16 cellular contexts compared by ENCODE assay signal in the genomic region with DNA sequence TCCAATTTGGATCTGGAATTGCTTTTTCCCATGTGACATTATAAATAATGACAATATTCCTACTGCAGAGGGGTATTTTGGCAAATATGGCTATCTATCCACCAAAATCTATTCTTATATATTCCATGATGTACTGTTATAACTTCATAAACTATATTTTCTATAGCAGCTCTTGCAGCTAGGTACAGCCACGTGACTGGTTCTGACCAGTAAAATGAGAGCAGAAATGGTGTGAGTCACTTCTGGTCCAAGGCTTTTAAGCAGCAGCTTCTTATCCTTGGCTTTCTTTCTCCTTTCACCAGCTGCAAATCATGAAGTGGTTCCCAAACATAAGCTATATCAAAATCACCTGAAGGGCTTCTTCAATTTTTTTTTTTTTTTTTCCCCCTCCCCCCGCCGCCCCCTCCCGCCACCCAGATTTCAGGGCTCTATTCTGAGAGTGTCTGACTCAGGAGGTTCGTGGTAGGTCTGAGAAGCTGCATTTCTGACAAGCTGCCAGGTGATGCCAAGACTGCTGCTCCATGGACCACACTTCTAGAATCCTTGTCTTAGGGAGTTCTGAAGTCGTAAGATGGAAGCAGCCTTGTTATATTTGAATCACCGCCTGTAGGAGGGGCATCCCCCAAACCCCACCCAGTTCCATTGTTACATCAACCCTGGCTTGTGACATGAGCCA.
DNase-seq lines count a peak whose midpoint lies in the region; ATAC-seq and TF ChIP-seq lines count a peak whose summit lies in the region.
"Had no signal": no experiment of that assay in that cellular context is flagged by ENCODE, and none has a peak within 500 bp of the region (broad histone marks: within the 10 kb centered on the region; RNA-seq: fewer than 3 reads in every experiment).

No MANE protein-coding gene starts in this region.

- no peaks in the 10 kb centered on the region for H3K9me3 Mint-ChIP-seq in activated T-cell treated with anti-CD3 and anti-CD28 coated beads, Interleukin-2, amount 50 U/mL, for 72 hours
- no peaks in the 10 kb centered on the region for H3K9me3 Mint-ChIP-seq in stimulated activated memory B cell treated with anti-CD40 and anti-IgM and Interleukin-4, amounts not matched to agents 10 μg/mL and 1 μg/mL and 100 μg/mL, for 72 hours

- H3K4me1 ChIP-seq in sigmoid colon (no peaks in the 10 kb centered on the region), heart left ventricle (no peaks in the 10 kb centered on the region)
- H3K4me1 ChIP-seq: Caco-2 had no signal

- no peaks in the 10 kb centered on the region for H3K27me3 Mint-ChIP-seq in activated T-cell treated with anti-CD3 and anti-CD28 coated beads, Interleukin-2, amount 50 U/mL, for 72 hours (ENCODE audit: low read depth)
- no peaks in the 10 kb centered on the region for H3K27me3 Mint-ChIP-seq in stimulated activated memory B cell treated with anti-CD40 and anti-IgM and Interleukin-4, amounts not matched to agents 10 μg/mL and 1 μg/mL and 100 μg/mL, for 72 hours

- no peak overlapping the region for H3K4me3 ChIP-seq in fibroblast of mammary gland (ENCODE audit: control insufficient read depth, low read depth, low read length)
- H3K4me3 ChIP-seq in sigmoid colon, result no peak overlapping the region
- H3K4me3 ChIP-seq in heart left ventricle, result no peak overlapping the region
- H3K4me3 ChIP-seq: MG63 had no signal

- TF ChIP-seq EP300 in sigmoid colon (IDR thresholded peaks at IDR 0.05), result no peak

- intact Hi-C loops in sigmoid colon (cut with DNase I) (loop anchor here (2.0 kb wide), 1 partner anchor 46 kb away; no protein-coding TSS in a partner anchor), heart left ventricle (cut with DNase I) (no loop called here)

- no peak overlapping the region for H3K27ac ChIP-seq in sigmoid colon
- H3K27ac ChIP-seq in heart left ventricle, result no peak overlapping the region
- H3K27ac ChIP-seq: HL-60 had no signal

- 88 to 93% methylated on average over 7 of the region's 7 CpGs for WGBS in sigmoid colon, 2 donors
- 86 to 91% (median 87%) methylated on average over 7 of the region's 7 CpGs for WGBS in heart left ventricle, 4 donors

- no peak overlapping the region for H3K27ac Mint-ChIP-seq in activated T-cell treated with anti-CD3 and anti-CD28 coated beads, Interleukin-2, amount 50 U/mL, for 72 hours
- no peak overlapping the region for H3K27ac Mint-ChIP-seq in stimulated activated memory B cell treated with anti-CD40 and anti-IgM and Interleukin-4, amounts not matched to agents 10 μg/mL and 1 μg/mL and 100 μg/mL, for 72 hours

- H3K27me3 ChIP-seq in sigmoid colon (no peaks in the 10 kb centered on the region), heart left ventricle (no peaks in the 10 kb centered on the region)
- H3K27me3 ChIP-seq: MG63 had no signal

- H3K36me3 ChIP-seq in sigmoid colon (no peaks in the 10 kb centered on the region), heart left ventricle (no peaks in the 10 kb centered on the region)
- H3K36me3 ChIP-seq: MG63 had no signal

- no peaks in the 10 kb centered on the region for H3K36me3 Mint-ChIP-seq in activated T-cell treated with anti-CD3 and anti-CD28 coated beads, Interleukin-2, amount 50 U/mL, for 72 hours (ENCODE audit: insufficient read depth in 2 of 2)
- H3K36me3 Mint-ChIP-seq in stimulated activated memory B cell treated with anti-CD40 and anti-IgM and Interleukin-4, amounts not matched to agents 10 μg/mL and 1 μg/mL and 100 μg/mL, for 72 hours, result no peaks in the 10 kb centered on the region

- no peak overlapping the region for H3K4me3 Mint-ChIP-seq in activated T-cell treated with anti-CD3 and anti-CD28 coated beads, Interleukin-2, amount 50 U/mL, for 72 hours
- no peak overlapping the region for H3K4me3 Mint-ChIP-seq in stimulated activated memory B cell treated with anti-CD40 and anti-IgM and Interleukin-4, amounts not matched to agents 10 μg/mL and 1 μg/mL and 100 μg/mL, for 72 hours

- DNase-seq in activated T-cell treated with anti-CD3 and anti-CD28 coated beads, Interleukin-2, amount 50 U/mL, for 72 hours, result peak in 1 of 2 donors; percentile 1
- DNase-seq in activated T-cell treated with anti-CD3 and anti-CD28 coated beads for 4 hours (no peak), RKO (ENCODE audit: low spot score) (peak; percentile 10), fibroblast of mammary gland (ENCODE audit: low read depth) (peak; percentile 26), sigmoid colon (no peak), heart left ventricle (no peak), iPS-NIHi11 (ENCODE audit: low spot score) (no peak)
- DNase-seq: Caco-2, KG1, MG63, NCI-H1105, NCI-H187, NCI-H2171, NCI-H510A treated with DMSO at 0.1 percent for 48 hours had no signal

- no peaks in the 10 kb centered on the region for H3K4me1 Mint-ChIP-seq in activated T-cell treated with anti-CD3 and anti-CD28 coated beads, Interleukin-2, amount 50 U/mL, for 72 hours (ENCODE audit: low read depth)
- no peaks in the 10 kb centered on the region for H3K4me1 Mint-ChIP-seq in stimulated activated memory B cell treated with anti-CD40 and anti-IgM and Interleukin-4, amounts not matched to agents 10 μg/mL and 1 μg/mL and 100 μg/mL, for 72 hours

- TF ChIP-seq POLR2A in sigmoid colon (IDR thresholded peaks at IDR 0.05) (no peak), heart left ventricle (IDR thresholded peaks at IDR 0.05) (no peak)

- H3K9me3 ChIP-seq in sigmoid colon, result no peaks in the 10 kb centered on the region
- no peaks in the 10 kb centered on the region for H3K9me3 ChIP-seq in heart left ventricle
- H3K9me3 ChIP-seq: Caco-2, MG63 had no signal

- ATAC-seq in activated T-cell treated with anti-CD3 and anti-CD28 coated beads, Interleukin-2, amount 50 U/mL, for 72 hours (replicated peaks in 1 of 2), result peak; percentile 31 to 43
- peak; percentile 25 for ATAC-seq in stimulated activated memory B cell treated with anti-CD40 and anti-IgM and Interleukin-4, amounts not matched to agents 10 μg/mL and 1 μg/mL and 100 μg/mL, for 72 hours
- no peak for ATAC-seq in heart left ventricle

- TF ChIP-seq CTCF in fibroblast of mammary gland (conservative IDR thresholded peaks at IDR 0.05; ENCODE audit: control insufficient read depth, insufficient read depth, low read depth, low read length) (no peak), sigmoid colon (IDR thresholded peaks at IDR 0.05) (no peak), heart left ventricle (IDR thresholded peaks at IDR 0.05) (no peak)

Comparison
In these comparisons a context has a peak if more than half of its experiments do, and no peak if none do; other contexts are left out.
1. ATAC-seq: peak in activated T-cell treated with anti-CD3 and anti-CD28 coated beads, Interleukin-2, amount 50 U/mL, for 72 hours (2 of 2) and stimulated activated memory B cell treated with anti-CD40 and anti-IgM and Interleukin-4, amounts not matched to agents 10 μg/mL and 1 μg/mL and 100 μg/mL, for 72 hours (single experiment); none in heart left ventricle (0 of 4).
2. DNase-seq: peak in RKO (single experiment) and fibroblast of mammary gland (single experiment); none in activated T-cell treated with anti-CD3 and anti-CD28 coated beads for 4 hours (single experiment), sigmoid colon (single experiment), heart left ventricle (0 of 5) and iPS-NIHi11 (single experiment).